Comparison of ENCODE assay signal across 29 cellular contexts in the genomic region with DNA sequence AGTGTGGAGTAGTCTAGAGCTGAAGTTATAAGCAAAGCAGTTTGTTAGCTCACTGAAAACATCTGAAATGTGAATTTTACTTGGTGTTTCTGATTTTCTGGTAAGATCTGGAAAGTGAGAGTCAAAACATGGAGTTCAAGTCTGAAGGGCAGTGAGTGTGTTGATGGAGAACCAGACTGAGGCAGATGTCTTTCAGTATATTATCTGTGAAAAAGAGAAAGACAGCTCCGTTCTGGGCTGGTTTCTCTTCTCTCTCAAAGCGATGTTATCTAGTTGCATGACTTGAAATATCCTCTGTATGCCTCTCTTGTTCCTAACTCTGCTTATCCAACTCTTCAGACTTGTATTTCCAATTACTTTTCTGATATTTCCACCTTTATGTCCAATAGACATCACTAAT.
DNase-seq lines count a peak whose midpoint lies in the region; ATAC-seq and TF ChIP-seq lines count a peak whose summit lies in the region.
"Had no signal": no experiment of that assay in that cellular context is flagged by ENCODE, and none has a peak within 500 bp of the region (broad histone marks: within the 10 kb centered on the region; RNA-seq: fewer than 3 reads in every experiment).

No MANE protein-coding gene starts in this region.

- peaks cover 51% of the 10 kb centered on the region for H3K4me1 Mint-ChIP-seq in HFFc6 (ENCODE audit: low read depth)

- peak; percentile 17 for DNase-seq in GM13977 (ENCODE audit: low spot score)
- DNase-seq in HFFc6: no peak
- no peak for DNase-seq in SK-N-MC (ENCODE audit: low read depth, low spot score)
- DNase-seq in HuH-7.5 (ENCODE audit: low spot score): no peak
- DNase-seq in stimulated activated naive CD8-positive, alpha-beta T cell treated with anti-CD3 and anti-CD28 coated beads, Interleukin-15, Interleukin-2, amounts not matched to agents 100 U/mL and 50 U/mL, for 24 hours: no peak
- DNase-seq in left ventricle myocardium superior: no peak
- DNase-seq: activated CD4-positive, alpha-beta T cell treated with anti-CD3 and anti-CD28 coated beads for 48 hours; activated CD8-positive, alpha-beta memory T cell treated with anti-CD3 and anti-CD28 coated beads, Interleukin-2, amount 10 ng/mL, durations not matched to agents 7 days and 5 days; activated naive CD4-positive, alpha-beta T cell treated with anti-CD3 and anti-CD28 coated beads, Interleukin-2, amount 10 ng/mL, durations not matched to agents 7 days and 5 days; amygdala; C1 segment of cervical spinal cord; Caco-2; cortex of kidney; DMS79; GF-D8; islet precursor cell; NCI-H146; NCI-H446 treated with DMSO at 0.1 percent for 48 hours; right lobe of liver; SIG-M5; T-cell had no signal

- no peaks in the 10 kb centered on the region for H3K9me3 Mint-ChIP-seq in HFFc6
- H3K9me3 Mint-ChIP-seq: activated naive CD4-positive, alpha-beta T cell treated with anti-CD3 and anti-CD28 coated beads, Interleukin-2, amount 10 ng/mL, durations not matched to agents 7 days and 5 days; activated T-helper 1 cell treated with anti-CD3 and anti-CD28 coated beads, Interleukin-12 subunit alpha, Interleukin-12 subunit beta, Interleukin-2, Interleukin-4 antibody, amounts not matched to agents 30 ng/mL and 10 ng/mL and 1 ng/mL, durations not matched to agents 14 hours and 24 hours and 36 hours; T-cell had no signal

- H3K27ac ChIP-seq in SK-N-MC: 0 out of 2 replicates have a peak overlapping the region, but pooled peaks have one; percentile 3
- H3K27ac ChIP-seq in neutrophil: peak overlapping the region; percentile 65
- H3K27ac ChIP-seq: esophagus muscularis mucosa, KMS-11, right lobe of liver, tibial nerve had no signal

- peaks cover 11% of the 10 kb centered on the region for H3K36me3 Mint-ChIP-seq in HFFc6 (ENCODE audit: low read depth)

- H3K4me3 ChIP-seq in SK-N-MC: no peak overlapping the region
- H3K4me3 ChIP-seq in neutrophil (ENCODE audit: low read depth in 1 of 2, low read length in 1 of 2): no peak overlapping the region
- H3K4me3 ChIP-seq: esophagus muscularis mucosa, right lobe of liver, tibial nerve had no signal

- H3K9ac ChIP-seq in SK-N-MC (ENCODE audit: insufficient read length): no peak overlapping the region
- H3K9ac ChIP-seq: KMS-11 had no signal

- H3K4me3 Mint-ChIP-seq in HFFc6: no peak overlapping the region; the same call in 1 of the 2 replicates
- H3K4me3 Mint-ChIP-seq: activated CD8-positive, alpha-beta memory T cell treated with anti-CD3 and anti-CD28 coated beads, Interleukin-2, amount 10 ng/mL, durations not matched to agents 7 days and 5 days; activated naive CD4-positive, alpha-beta T cell treated with anti-CD3 and anti-CD28 coated beads, Interleukin-2, amount 10 ng/mL, durations not matched to agents 7 days and 5 days; activated T-helper 1 cell treated with anti-CD3 and anti-CD28 coated beads, Interleukin-12 subunit alpha, Interleukin-12 subunit beta, Interleukin-2, Interleukin-4 antibody, amounts not matched to agents 30 ng/mL and 10 ng/mL and 1 ng/mL, durations not matched to agents 14 hours and 24 hours and 36 hours; T-cell had no signal

- 0 out of 2 replicates have a peak, but pooled peaks cover 4% of the 10 kb centered on the region for H3K36me3 ChIP-seq in SK-N-MC (ENCODE audit: insufficient read depth, low read length)
- no peaks in the 10 kb centered on the region for H3K36me3 ChIP-seq in neutrophil
- H3K36me3 ChIP-seq: esophagus muscularis mucosa, right lobe of liver, tibial nerve had no signal

- in situ Hi-C loops in GM13977 (cut with MboI; ENCODE audit: low pct_unique_long_range_greater_than_20kb, low sequenced_read_pairs, unreplicated experiment): no loop called here

- H3K9me3 ChIP-seq in SK-N-MC (ENCODE audit: low read depth, low read length) (peaks cover 5% of the 10 kb centered on the region; the same call in 1 of the 2 replicates), neutrophil (no peaks in the 10 kb centered on the region)
- H3K9me3 ChIP-seq: Caco-2, esophagus muscularis mucosa, right lobe of liver had no signal

- no peaks in the 10 kb centered on the region for H3K27me3 Mint-ChIP-seq in HFFc6 (ENCODE audit: insufficient read depth)
- H3K27me3 Mint-ChIP-seq: activated CD8-positive, alpha-beta memory T cell treated with anti-CD3 and anti-CD28 coated beads, Interleukin-2, amount 10 ng/mL, durations not matched to agents 7 days and 5 days; activated naive CD4-positive, alpha-beta T cell treated with anti-CD3 and anti-CD28 coated beads, Interleukin-2, amount 10 ng/mL, durations not matched to agents 7 days and 5 days; T-cell had no signal

- TF ChIP-seq CTCF in GM13977 (IDR thresholded peaks at IDR 0.05; ENCODE audit: extremely low read depth, insufficient read depth, missing control alignments) (no peak), HFFc6 (IDR thresholded peaks at IDR 0.05) (no peak), neutrophil (IDR thresholded peaks at IDR 0.05) (no peak)

- no peaks in the 10 kb centered on the region for H3K27me3 ChIP-seq in neutrophil
- H3K27me3 ChIP-seq: esophagus muscularis mucosa, right lobe of liver, tibial nerve had no signal

- intact Hi-C loops in left ventricle myocardium superior (cut with micrococcal nuclease): no loop called here

- no peak for ATAC-seq in GM18873 (IDR thresholded peaks at IDR 0.05; ENCODE audit: low FRiP score, unreplicated experiment)
- ATAC-seq in stimulated activated naive CD8-positive, alpha-beta T cell treated with anti-CD3 and anti-CD28 coated beads, Interleukin-15, Interleukin-2, amounts not matched to agents 100 U/mL and 50 U/mL, for 24 hours: no peak
- no peak for ATAC-seq in left ventricle myocardium superior
- ATAC-seq: activated CD8-positive, alpha-beta memory T cell treated with anti-CD3 and anti-CD28 coated beads, Interleukin-2, amount 10 ng/mL, durations not matched to agents 7 days and 5 days; HCT116; Panc1; right lobe of liver; T-cell had no signal

- peaks cover 55 to 59% of the 10 kb centered on the region in 2 experiments for H3K4me1 ChIP-seq in neutrophil (ENCODE audit: control insufficient read depth in 1 of 2, insufficient read depth in 1 of 2, low read depth in 1 of 2, low read length in 1 of 2)
- H3K4me1 ChIP-seq: esophagus muscularis mucosa had no signal

- H3K27ac Mint-ChIP-seq in HFFc6: peak overlapping the region; percentile 86
- H3K27ac Mint-ChIP-seq: activated CD8-positive, alpha-beta memory T cell treated with anti-CD3 and anti-CD28 coated beads, Interleukin-2, amount 10 ng/mL, durations not matched to agents 7 days and 5 days; activated naive CD4-positive, alpha-beta T cell treated with anti-CD3 and anti-CD28 coated beads, Interleukin-2, amount 10 ng/mL, durations not matched to agents 7 days and 5 days; activated T-helper 1 cell treated with anti-CD3 and anti-CD28 coated beads, Interleukin-12 subunit alpha, Interleukin-12 subunit beta, Interleukin-2, Interleukin-4 antibody, amounts not matched to agents 30 ng/mL and 10 ng/mL and 1 ng/mL, durations not matched to agents 14 hours and 24 hours and 36 hours; T-cell had no signal
